ENCODE assay signal across 24 cellular contexts in the genomic region with DNA sequence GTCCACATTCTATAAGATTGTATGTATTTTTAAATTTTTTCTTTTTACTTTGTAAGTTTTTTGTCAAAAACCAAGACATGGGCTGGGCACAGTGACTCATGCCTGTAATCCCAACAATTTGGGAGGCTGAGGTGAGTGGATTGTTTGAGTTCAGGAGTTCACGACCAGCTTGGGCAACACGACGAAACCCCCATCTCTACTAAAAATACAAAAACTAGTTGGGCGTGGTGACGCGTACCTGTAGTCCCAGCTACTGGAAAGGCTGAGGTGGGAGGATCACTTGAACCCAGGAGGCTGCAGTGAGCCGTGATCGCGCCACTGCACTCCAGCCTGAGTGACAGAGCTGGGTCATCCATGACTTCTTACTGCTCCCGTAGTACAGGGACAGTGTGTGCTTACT.
DNase-seq lines count a peak whose midpoint lies in the region; ATAC-seq, FAIRE-seq and TF ChIP-seq lines count a peak whose summit lies in the region.
"Had no signal": no experiment of that assay in that cellular context is flagged by ENCODE, and none has a peak within 500 bp of the region (broad histone marks: within the 10 kb centered on the region; RNA-seq: fewer than 3 reads in every experiment).

No MANE protein-coding gene starts in this region.

- peaks cover 5% of the 10 kb centered on the region for H3K4me1 Mint-ChIP-seq in MCF 10A (ENCODE audit: insufficient read depth, unreplicated experiment)
- no peaks in the 10 kb centered on the region for H3K4me1 Mint-ChIP-seq in progenitor cell of endocrine pancreas (ENCODE audit: low read depth)

- no peak for TF ChIP-seq POLR2A in IMR-90 (IDR thresholded peaks at IDR 0.05; ENCODE audit: low read depth, low read length)

- no peaks in the 10 kb centered on the region for H3K9me1 ChIP-seq in IMR-90 (ENCODE audit: insufficient read depth, low read length)

- FAIRE-seq in kidney (lab: Jason Lieb, UNC): no peak
- FAIRE-seq: A204.1, D721Med, GM12878, GM19239, H54 had no signal

- H2AFZ ChIP-seq in mammary epithelial cell (ENCODE audit: low read depth, low read length): no peak overlapping the region
- H2AFZ ChIP-seq in IMR-90 (replicated peaks; ENCODE audit: low read length, poor library complexity): no peak overlapping the region

- H3K4me2 ChIP-seq in mammary epithelial cell (ENCODE audit: insufficient read depth, low read depth, low read length) (no peak overlapping the region), IMR-90 (ENCODE audit: low read depth, low read length) (peak overlapping the region; percentile 12; the same call in 1 of the 2 replicates)
- H3K4me2 ChIP-seq: BLaER1 had no signal

- ATAC-seq in IMR-90 (ENCODE audit: low read depth) (peak; percentile 35; the same call in 1 of the 2 replicates), GM21576 (IDR thresholded peaks at IDR 0.05; ENCODE audit: unreplicated experiment) (no peak)
- ATAC-seq: GM12878 had no signal

- peak overlapping the region; percentile 51; the same call in 1 of the 2 replicates for H3K18ac ChIP-seq in IMR-90 (ENCODE audit: low read depth, low read length)

- H3K27ac Mint-ChIP-seq in MCF 10A (ENCODE audit: low read depth, unreplicated experiment) (no peak overlapping the region), progenitor cell of endocrine pancreas (no peak overlapping the region)
- H3K27ac Mint-ChIP-seq: B cell; CD14-positive monocyte; CD4-positive, alpha-beta T cell; HFFc6 had no signal

- CTCF ChIA-PET in MCF 10A (lab: Yijun Ruan, JAX) (interaction anchor here (0.7 to 2.5 kb wide), 3 partner anchors 41 to 438 kb away, joined by 3 to 12 read pairs (median 4); no protein-coding TSS in a partner anchor), mammary epithelial cell (lab: Charles Lee; ENCODE audit: low non-redundant PET) (no interaction called here), IMR-90 (lab: Yijun Ruan, JAX) (interaction anchor here (1.1 kb wide), 1 partner anchor 12 kb away, joined by 3 read pairs; no protein-coding TSS in a partner anchor)

- no peak overlapping the region for H2BK5ac ChIP-seq in IMR-90 (ENCODE audit: low read depth, low read length, poor library complexity, severe bottlenecking)

- no peaks in the 10 kb centered on the region for H3K79me1 ChIP-seq in IMR-90 (ENCODE audit: low read depth in 1 of 2, low read length in 2 of 2)

- H3K56ac ChIP-seq in IMR-90 (ENCODE audit: extremely low read depth, insufficient read depth, low read length): no peak overlapping the region

- H3K14ac ChIP-seq in IMR-90 (replicated peaks; ENCODE audit: low read depth, low read length): no peak overlapping the region

- no peak for TF ChIP-seq RAD21 in IMR-90 (IDR thresholded peaks at IDR 0.05; ENCODE audit: low read length)

- dilution Hi-C loops in mammary epithelial cell (cut with HindIII; ENCODE audit: low sequenced_read_pairs) (no loop called here), IMR-90 (cut with HindIII; ENCODE audit: low sequenced_read_pairs, unreplicated experiment) (no loop called here)

- H3K36me3 ChIP-seq in mammary epithelial cell (ENCODE audit: insufficient read depth, low read length) (no peaks in the 10 kb centered on the region), IMR-90 (ENCODE audit: control insufficient read depth, insufficient read depth, low read length) (no peaks in the 10 kb centered on the region), kidney (ENCODE audit: control insufficient read depth in 1 of 2, insufficient read depth in 2 of 2, low read length in 2 of 2) (no peaks in the 10 kb centered on the region)
- H3K36me3 ChIP-seq: BLaER1, HAP-1 had no signal

- DNase-seq in MCF 10A (ENCODE audit: unreplicated experiment): peak; percentile 16
- DNase-seq in mammary epithelial cell: no peak
- DNase-seq in IMR-90: no peak
- DNase-seq in kidney: peak; percentile 22
- DNase-seq in progenitor cell of endocrine pancreas (ENCODE audit: low spot score, unreplicated experiment): no peak
- DNase-seq: CD4-positive, alpha-beta T cell; CD8-positive, alpha-beta memory T cell; DMS 273 treated with DMSO at 0.1 percent for 48 hours; DMS79; EL; GDM1; GOT3; HFFc6 had no signal

- H2BK120ac ChIP-seq in IMR-90 (ENCODE audit: low read depth, low read length): no peak overlapping the region

- no peak overlapping the region for H3K4me3 ChIP-seq in mammary epithelial cell (replicated peaks in 1 of 3; ENCODE audit: insufficient read depth in 1 of 3, low read depth in 2 of 3, low read length in 3 of 3)
- no peak overlapping the region for H3K4me3 ChIP-seq in IMR-90 (ENCODE audit: insufficient read depth, low read depth, low read length)
- no peak overlapping the region for H3K4me3 ChIP-seq in kidney (ENCODE audit: low read length in 2 of 2)
- H3K4me3 ChIP-seq: BLaER1, GM12878, HAP-1 had no signal

- POLR2A ChIA-PET in MCF 10A (lab: Yijun Ruan, JAX) (no interaction called here), IMR-90 (lab: Charles Lee; ENCODE audit: unreplicated experiment) (no interaction called here)

- H4K91ac ChIP-seq in IMR-90 (ENCODE audit: insufficient read depth, low read depth, low read length): 0 out of 2 replicates have a peak overlapping the region, but pooled peaks have one; percentile 1

- TF ChIP-seq CTCF in MCF 10A (IDR thresholded peaks at IDR 0.05; ENCODE audit: unreplicated experiment) (no peak), mammary epithelial cell (conservative IDR thresholded peaks at IDR 0.05 in 1 of 2, IDR thresholded peaks at IDR 0.05 in 1 of 2; ENCODE audit: extremely low read depth in 1 of 2, insufficient read depth in 1 of 2, low read depth in 1 of 2, low read length in 2 of 2) (no peak), IMR-90 (conservative IDR thresholded peaks at IDR 0.05; ENCODE audit: low read depth, low read length) (no peak), kidney (IDR thresholded peaks at IDR 0.05; ENCODE audit: borderline replicate concordance, extremely low read depth, insufficient read depth) (no peak), progenitor cell of endocrine pancreas (IDR thresholded peaks at IDR 0.05; ENCODE audit: unreplicated experiment) (no peak)

- H3K36me3 Mint-ChIP-seq in MCF 10A (ENCODE audit: insufficient read depth, unreplicated experiment): no peaks in the 10 kb centered on the region
- H3K36me3 Mint-ChIP-seq in progenitor cell of endocrine pancreas (ENCODE audit: insufficient read depth): no peaks in the 10 kb centered on the region

- H3K9ac ChIP-seq in mammary epithelial cell (ENCODE audit: insufficient read depth, low read length) (no peak overlapping the region), IMR-90 (ENCODE audit: low read depth, low read length) (no peak overlapping the region), kidney (ENCODE audit: low read length in 2 of 2) (no peak overlapping the region)
- H3K9ac ChIP-seq: BLaER1 had no signal

- H3K9me3 ChIP-seq in mammary epithelial cell (replicated peaks; ENCODE audit: insufficient read depth, low read length): no peaks in the 10 kb centered on the region
- peaks cover 6% of the 10 kb centered on the region for H3K9me3 ChIP-seq in IMR-90 (ENCODE audit: control insufficient read depth, insufficient read depth, low read length)
- H3K9me3 ChIP-seq in kidney (ENCODE audit: control insufficient read depth in 1 of 2, low read length in 2 of 2): peaks cover 0 to 13% of the 10 kb centered on the region in 2 donors
- H3K9me3 ChIP-seq: HAP-1 had no signal

- no peak overlapping the region for H2BK15ac ChIP-seq in IMR-90 (ENCODE audit: low read depth, low read length)

- H3K4ac ChIP-seq in IMR-90 (ENCODE audit: low read depth, low read length): no peak overlapping the region

- WGBS in mammary epithelial cell (ENCODE audit: low coverage, missing lambda C conversion rate): 82% methylated on average over 9 of the region's 10 CpGs
- 60% methylated on average over 1 of the region's 10 CpGs; no CpG with 5 or more reads in 1 of the 2 experiments for WGBS in IMR-90 (ENCODE audit: extremely low coverage in 2 of 2, insufficient read length in 1 of 2), 2 experiments

- no peaks in the 10 kb centered on the region for H3K9me3 Mint-ChIP-seq in MCF 10A (ENCODE audit: unreplicated experiment)
- peaks cover 6% of the 10 kb centered on the region for H3K9me3 Mint-ChIP-seq in progenitor cell of endocrine pancreas (ENCODE audit: low read depth)
- H3K9me3 Mint-ChIP-seq: HFFc6 had no signal

- no peak overlapping the region for H3K23ac ChIP-seq in IMR-90 (ENCODE audit: low read depth, low read length)

- BruUV-seq in MCF 10A (replicated peaks; lab: Mats Ljungman, UMichigan) (no TSS peak), mammary epithelial cell (replicated peaks; lab: Mats Ljungman, UMichigan) (no TSS peak), IMR-90 (replicated peaks; lab: Mats Ljungman, UMichigan) (no TSS peak)

- H2AK5ac ChIP-seq in IMR-90 (ENCODE audit: low read depth, low read length): no peak overlapping the region

- H3K4me1 ChIP-seq in mammary epithelial cell (ENCODE audit: insufficient read depth, low read length): no peaks in the 10 kb centered on the region
- peaks cover 3% of the 10 kb centered on the region; the same call in 1 of the 2 replicates for H3K4me1 ChIP-seq in IMR-90 (ENCODE audit: control insufficient read depth, insufficient read depth, low read length)
- no peaks in the 10 kb centered on the region for H3K4me1 ChIP-seq in kidney (ENCODE audit: control insufficient read depth in 1 of 2, insufficient read depth in 1 of 2, low read depth in 1 of 2, low read length in 2 of 2)
- H3K4me1 ChIP-seq: HAP-1 had no signal

- in situ Hi-C loops in mammary epithelial cell (cut with MboI; ENCODE audit: low sequenced_read_pairs in 2 of 2) (no loop called here), IMR-90 (cut with MboI; ENCODE audit: low sequenced_read_pairs) (no loop called here)

- H2BK20ac ChIP-seq in IMR-90 (ENCODE audit: low read depth, low read length): no peak overlapping the region

- H3K27me3 Mint-ChIP-seq in MCF 10A (ENCODE audit: insufficient read depth, unreplicated experiment) (no peaks in the 10 kb centered on the region), progenitor cell of endocrine pancreas (peaks cover 6% of the 10 kb centered on the region)
- H3K27me3 Mint-ChIP-seq: B cell; CD4-positive, alpha-beta T cell; CD8-positive, alpha-beta memory T cell had no signal

- no peaks in the 10 kb centered on the region for H3K79me2 ChIP-seq in mammary epithelial cell (ENCODE audit: insufficient read depth, low read length)

- no peak overlapping the region for H3K4me3 Mint-ChIP-seq in MCF 10A (ENCODE audit: unreplicated experiment)
- no peak overlapping the region for H3K4me3 Mint-ChIP-seq in progenitor cell of endocrine pancreas (ENCODE audit: low read depth)
- H3K4me3 Mint-ChIP-seq: B cell; CD14-positive monocyte; CD4-positive, alpha-beta T cell; CD8-positive, alpha-beta memory T cell; HFFc6 had no signal

- H3K27me3 ChIP-seq in mammary epithelial cell (ENCODE audit: insufficient read depth, low read length) (peaks cover 3% of the 10 kb centered on the region), IMR-90 (ENCODE audit: control insufficient read depth, insufficient read depth, low read length) (peaks cover 13% of the 10 kb centered on the region)
- H3K27me3 ChIP-seq: BLaER1 had no signal

- H3K27ac ChIP-seq in mammary epithelial cell (ENCODE audit: insufficient read depth, low read depth, low read length) (no peak overlapping the region), IMR-90 (ENCODE audit: insufficient read depth, low read length) (peak overlapping the region; percentile 93; the same call in 1 of the 2 replicates), kidney (ENCODE audit: low read depth in 2 of 2, low read length in 2 of 2) (no peak overlapping the region)
- H3K27ac ChIP-seq: 22Rv1, BLaER1 had no signal

- H4K20me1 ChIP-seq in mammary epithelial cell (ENCODE audit: insufficient read depth, low read length) (no peaks in the 10 kb centered on the region), IMR-90 (ENCODE audit: insufficient read depth, low read length) (no peaks in the 10 kb centered on the region)
- H4K20me1 ChIP-seq: BLaER1 had no signal

- peak overlapping the region; percentile 25; the same call in 1 of the 2 replicates for H4K5ac ChIP-seq in IMR-90 (ENCODE audit: low read depth, low read length)

- no peak overlapping the region for H2AK9ac ChIP-seq in IMR-90 (replicated peaks; ENCODE audit: low read depth, low read length, poor library complexity)

- H4K8ac ChIP-seq in IMR-90 (ENCODE audit: low read depth in 2 of 2, low read length in 2 of 2): no peak overlapping the region

- intact Hi-C loops in MCF 10A (cut with micrococcal nuclease) (no loop called here), mammary epithelial cell (cut with micrococcal nuclease) (no loop called here), IMR-90 (cut with micrococcal nuclease) (no loop called here), kidney (cut with DNase I) (no loop called here)

Comparison
In these comparisons a context has a peak if more than half of its experiments do, and no peak if none do; other contexts are left out.
1. DNase-seq: peak in MCF 10A (single experiment) and kidney (single experiment); none in mammary epithelial cell (single experiment), IMR-90 (single experiment) and progenitor cell of endocrine pancreas (single experiment).